8 cellular contexts compared by ENCODE assay signal in the genomic region with DNA sequence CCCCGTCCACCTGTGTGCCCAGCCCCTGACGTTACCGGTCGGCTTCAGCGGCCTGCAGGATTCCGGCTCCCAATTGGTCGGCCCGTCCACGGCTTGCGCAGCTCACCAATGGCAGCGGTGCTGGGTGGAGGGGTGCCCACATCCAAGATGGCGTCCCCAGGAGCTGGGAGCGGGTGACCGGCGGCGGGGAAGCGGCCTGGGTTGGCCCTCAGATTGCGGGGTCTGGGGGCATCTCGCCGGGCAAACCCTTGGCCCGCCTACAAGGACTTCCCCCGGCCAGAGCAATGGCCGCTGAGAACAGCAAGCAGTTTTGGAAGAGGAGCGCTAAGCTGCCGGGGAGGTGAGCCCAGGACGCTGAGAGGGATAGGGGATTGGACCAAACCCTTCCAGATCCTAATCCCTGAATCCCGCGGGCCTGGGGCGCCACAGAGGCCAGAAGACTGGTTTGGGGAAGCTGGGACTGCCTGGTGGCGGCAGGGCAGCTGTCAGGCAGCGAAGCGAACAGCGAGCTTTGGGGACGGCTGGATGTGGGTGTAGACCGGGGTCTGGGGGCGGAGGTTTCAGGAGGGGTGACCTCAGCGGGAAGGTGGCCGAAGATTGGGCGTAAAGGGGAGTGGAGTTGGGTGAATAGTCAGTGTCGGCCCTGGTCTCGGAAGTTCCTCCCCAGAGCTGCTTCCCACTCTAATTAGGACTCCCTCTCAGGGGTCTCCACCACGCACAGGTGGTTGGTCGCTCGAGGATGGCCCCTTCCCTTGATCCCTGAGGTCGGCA. TPM values are rescaled to one million over a fixed set of nuclear protein-coding genes. Genes with fewer than 3 reads are reported as not detected.
DNase-seq lines count a peak whose midpoint lies in the region; ATAC-seq and TF ChIP-seq lines count a peak whose summit lies in the region.

A gene with protein sequence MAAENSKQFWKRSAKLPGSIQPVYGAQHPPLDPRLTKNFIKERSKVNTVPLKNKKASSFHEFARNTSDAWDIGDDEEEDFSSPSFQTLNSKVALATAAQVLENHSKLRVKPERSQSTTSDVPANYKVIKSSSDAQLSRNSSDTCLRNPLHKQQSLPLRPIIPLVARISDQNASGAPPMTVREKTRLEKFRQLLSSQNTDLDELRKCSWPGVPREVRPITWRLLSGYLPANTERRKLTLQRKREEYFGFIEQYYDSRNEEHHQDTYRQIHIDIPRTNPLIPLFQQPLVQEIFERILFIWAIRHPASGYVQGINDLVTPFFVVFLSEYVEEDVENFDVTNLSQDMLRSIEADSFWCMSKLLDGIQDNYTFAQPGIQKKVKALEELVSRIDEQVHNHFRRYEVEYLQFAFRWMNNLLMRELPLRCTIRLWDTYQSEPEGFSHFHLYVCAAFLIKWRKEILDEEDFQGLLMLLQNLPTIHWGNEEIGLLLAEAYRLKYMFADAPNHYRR (plus strand): TSS at position 139 of the 771 bp plus-strand sequence. CDS start 146 bp downstream, at position 285.
A gene (minus strand): TSS at position 511 of the 771 bp plus-strand sequence. CDS start 39,114 bp downstream, outside the sequence.

- H3K4me3 Mint-ChIP-seq in IgD-negative memory B cell = peak within 1 kb of the TSS; percentile 87 to 98 (median 95)

- H3K9me3 ChIP-seq in mucosa of descending colon = no peaks in the 10 kb centered on the region

- DNase-seq in DMS114 treated with DMSO at 0.1 percent for 48 hours (lab: John Stamatoyannopoulos, UW; ENCODE audit: unreplicated experiment) = peak; percentile 95
- DNase-seq in OCI-M1 (lab: John Stamatoyannopoulos, UW) = peak; percentile 98
- peak; percentile 94 for DNase-seq in activated T-cell treated with anti-CD3 and anti-CD28 coated beads for 48 hours (ENCODE audit: low read depth)
- peak; percentile 99 for DNase-seq in epithelial cell of esophagus (ENCODE audit: low read depth)
- peak; percentile 98 to 99 (median 98) for DNase-seq in mucosa of descending colon
- DNase-seq in stimulated activated CD8-positive, alpha-beta memory T cell treated with anti-CD3 and anti-CD28 coated beads, Interleukin-4, amount 100 ng/mL, for 1 hour (ENCODE audit: low read depth in 2 of 2, low spot score in 1 of 2) = peak; percentile 91 to 92

- peaks cover 4% of the 10 kb centered on the region for H3K4me1 ChIP-seq in mucosa of descending colon (ENCODE audit: low read depth)

- H3K9me3 Mint-ChIP-seq in IgD-negative memory B cell = no peaks in the 10 kb centered on the region

- H3K36me3 ChIP-seq in mucosa of descending colon (ENCODE audit: low read depth) = peaks cover 7% of the 10 kb centered on the region

- ATAC-seq in GM21576 (IDR thresholded peaks at IDR 0.05; ENCODE audit: unreplicated experiment) (peak; percentile 97), mucosa of descending colon (peak; percentile 99)

- H3K4me3 ChIP-seq in epithelial cell of esophagus (ENCODE audit: low read length) = peak within 1 kb of the TSS; percentile 70
- H3K4me3 ChIP-seq in mucosa of descending colon = peak within 1 kb of the TSS; percentile 92

- intact Hi-C loops in mucosa of descending colon (cut with DNase I, micrococcal nuclease) = no loop called here

- H3K27ac Mint-ChIP-seq in IgD-negative memory B cell = peak within 1 kb of the TSS; percentile 68 to 95 (median 92)

- TF ChIP-seq CTCF in epithelial cell of esophagus (IDR thresholded peaks at IDR 0.05; ENCODE audit: insufficient read depth, low read depth, low read length, missing control alignments) (no peak), mucosa of descending colon (IDR thresholded peaks at IDR 0.05) (no peak)

- no peaks in the 10 kb centered on the region for H3K27me3 Mint-ChIP-seq in IgD-negative memory B cell

- H3K36me3 Mint-ChIP-seq in IgD-negative memory B cell = peaks cover 2% of the 10 kb centered on the region

- peaks cover 14 to 30% (median 28%) of the 10 kb centered on the region in 3 donors for H3K4me1 Mint-ChIP-seq in IgD-negative memory B cell

RNA-seq across cellular contexts. Expression of the first gene that starts in this region (rescaled TPM):
- polyA plus RNA-seq in IgD-negative memory B cell = 6.9 TPM
- total RNA-seq in mucosa of descending colon = 10 to 100 TPM; 12.9 to 15.5 (median 14.8) TPM

RNA-seq across cellular contexts. Expression of the second gene that starts in this region (rescaled TPM):
- polyA plus RNA-seq in IgD-negative memory B cell = not detected
- 1 to 10 TPM in 2 of 3 donors, under 1 TPM in 1; 0.96 to 1.6 (median 1.5) TPM for total RNA-seq in mucosa of descending colon

Comparison
In these comparisons a context has a peak if more than half of its experiments do, and no peak if none do; other contexts are left out.
1. Peak in every context shown above with its lines: DNase-seq, ATAC-seq and H3K4me3 ChIP-seq.